26 cellular contexts compared by ENCODE assay signal in genomic region chr6:168887621-168888020, GRCh38.
A peak's percentile ranks its signal among the peaks of the same experiment; 100 is the strongest.
DNase-seq lines count a peak whose midpoint lies in the region; ATAC-seq, FAIRE-seq and TF ChIP-seq lines count a peak whose summit lies in the region.
"Had no signal": no experiment of that assay in that cellular context is flagged by ENCODE, and none has a peak within 500 bp of the region (broad histone marks: within the 10 kb centered on the region; RNA-seq: fewer than 3 reads in every experiment).

No MANE protein-coding gene starts in this region.

- no peaks in the 10 kb centered on the region for H3K79me2 ChIP-seq in neural progenitor cell (ENCODE audit: low read depth)

- H3K9me3 ChIP-seq in neural progenitor cell (ENCODE audit: low read depth), result no peaks in the 10 kb centered on the region
- no peaks in the 10 kb centered on the region for H3K9me3 ChIP-seq in pancreas
- no peaks in the 10 kb centered on the region for H3K9me3 ChIP-seq in heart right ventricle
- H3K9me3 ChIP-seq: A549; BLaER1 treated with 17β-estradiol and CSF1 and Interleukin-3, amounts not matched to agents 10 nM and 100 nM; Caco-2 had no signal

- in situ Hi-C loops in brain microvascular endothelial cell (cut with HindIII; ENCODE audit: low pct_ligation_motif_present, low sequenced_read_pairs), result no loop called here

- no peak for FAIRE-seq in pancreas (lab: Jason Lieb, UNC)
- FAIRE-seq: A549, GM12891, GM19239 had no signal

- no peaks in the 10 kb centered on the region for H3K9me3 Mint-ChIP-seq in Calu3 (ENCODE audit: low read depth, unreplicated experiment)
- H3K9me3 Mint-ChIP-seq in neural progenitor cell, result no peaks in the 10 kb centered on the region
- H3K9me3 Mint-ChIP-seq: CD4-positive, alpha-beta T cell; CD8-positive, alpha-beta T cell had no signal

- H3K36me3 ChIP-seq in neural progenitor cell (no peaks in the 10 kb centered on the region), pancreas (no peaks in the 10 kb centered on the region), brain microvascular endothelial cell (replicated peaks) (no peaks in the 10 kb centered on the region), heart right ventricle (no peaks in the 10 kb centered on the region)
- H3K36me3 ChIP-seq: BLaER1 treated with 17β-estradiol and CSF1 and Interleukin-3, amounts not matched to agents 10 nM and 100 nM had no signal

- no peaks in the 10 kb centered on the region for H3K27me3 Mint-ChIP-seq in Calu3 (ENCODE audit: unreplicated experiment)
- peaks cover 7% of the 10 kb centered on the region for H3K27me3 Mint-ChIP-seq in neural progenitor cell (ENCODE audit: insufficient read depth, low read depth)
- H3K27me3 Mint-ChIP-seq: CD4-positive, alpha-beta T cell had no signal

- H3F3A ChIP-seq in neural progenitor cell (ENCODE audit: low read depth), result no peaks in the 10 kb centered on the region

- H3K4me2 ChIP-seq in neural progenitor cell, result no peak overlapping the region
- H3K4me2 ChIP-seq: A549; BLaER1 treated with 17β-estradiol and CSF1 and Interleukin-3, amounts not matched to agents 10 nM and 100 nM had no signal

- H3K27ac ChIP-seq in neural progenitor cell (no peak overlapping the region), pancreas (peak overlapping the region in 3 of 4 donors; percentile 33 to 85 (median 84)), brain microvascular endothelial cell (no peak overlapping the region), heart right ventricle (no peak overlapping the region)
- H3K27ac ChIP-seq: 22Rv1; A549; BLaER1 treated with 17β-estradiol and CSF1 and Interleukin-3, amounts not matched to agents 10 nM and 100 nM; C4-2B had no signal

- ATAC-seq in pancreas, result no peak
- no peak for ATAC-seq in HG02973 (IDR thresholded peaks at IDR 0.05; ENCODE audit: unreplicated experiment)
- ATAC-seq in heart right ventricle, result no peak
- ATAC-seq: A549; CD8-positive, alpha-beta T cell had no signal

- H3K4me3 ChIP-seq in neural progenitor cell (no peak overlapping the region), pancreas (no peak overlapping the region), brain microvascular endothelial cell (ENCODE audit: low read depth, low read length) (no peak overlapping the region), heart right ventricle (no peak overlapping the region)
- H3K4me3 ChIP-seq: A549; BLaER1 treated with 17β-estradiol and CSF1 and Interleukin-3, amounts not matched to agents 10 nM and 100 nM had no signal

- H4K20me1 ChIP-seq in neural progenitor cell (ENCODE audit: low read depth), result no peaks in the 10 kb centered on the region

- no TSS peak for BruUV-seq in Calu3 (replicated peaks; lab: Mats Ljungman, UMichigan)

- H3K27ac Mint-ChIP-seq in Calu3 (ENCODE audit: unreplicated experiment) (peak overlapping the region; percentile 87), neural progenitor cell (peak overlapping the region; percentile 46)
- H3K27ac Mint-ChIP-seq: B cell; CD4-positive, alpha-beta T cell; CD8-positive, alpha-beta T cell had no signal

- H3K4me1 ChIP-seq in neural progenitor cell (no peaks in the 10 kb centered on the region), pancreas (no peaks in the 10 kb centered on the region), heart right ventricle (peaks cover 0 to 11% (median 0%) of the 10 kb centered on the region in 9 donors)
- H3K4me1 ChIP-seq: A549, Caco-2 had no signal

- 64 to 71% methylated on average over 10 of the region's 10 CpGs for WGBS in pancreas, 2 donors
- 91 to 92% methylated on average over 10 of the region's 10 CpGs for WGBS in heart right ventricle, 2 donors

- H2AFZ ChIP-seq in neural progenitor cell (replicated peaks), result no peak overlapping the region

- CTCF ChIA-PET in Calu3 (lab: Charles Lee), result interaction anchor here (0.7 kb wide), 1 partner anchor 282 kb away, joined by 3 read pairs; no protein-coding TSS in a partner anchor

- DNase-seq in Calu3, result no peak
- peak; percentile 45 for DNase-seq in mesenteric fat pad (ENCODE audit: low spot score)
- no peak for DNase-seq in neural progenitor cell (ENCODE audit: low spot score)
- DNase-seq in pancreas, result no peak
- no peak for DNase-seq in activated CD8-positive, alpha-beta memory T cell treated with anti-CD3 and anti-CD28 coated beads, Interleukin-2, amount 50 U/mL, for 48 hours
- DNase-seq in brain microvascular endothelial cell, result no peak
- no peak for DNase-seq in heart right ventricle
- DNase-seq: AML-193; Caco-2; CD8-positive, alpha-beta T cell; DMS 273 treated with DMSO at 0.1 percent for 48 hours; DMS153; DMS53; DMS79; DND-41; EL; GDM1 had no signal

- intact Hi-C loops in Calu3 (cut with micrococcal nuclease; ENCODE audit: unreplicated experiment), result loop anchor here (5.0 kb wide), 1 partner anchor 200 kb away; no protein-coding TSS in a partner anchor
- intact Hi-C loops in pancreas (cut with DNase I), result no loop called here
- intact Hi-C loops in heart right ventricle (cut with DNase I), result loop anchor here in 7 of 10 donors (10.0 kb wide), 4 partner anchors 273 to 743 kb away; no protein-coding TSS in a partner anchor

- H3K27me3 ChIP-seq in neural progenitor cell, result peaks cover 13% of the 10 kb centered on the region
- no peaks in the 10 kb centered on the region for H3K27me3 ChIP-seq in pancreas
- no peaks in the 10 kb centered on the region for H3K27me3 ChIP-seq in brain microvascular endothelial cell (replicated peaks)
- H3K27me3 ChIP-seq in heart right ventricle, result peaks cover 0 to 16% (median 0%) of the 10 kb centered on the region in 7 donors
- H3K27me3 ChIP-seq: BLaER1 treated with 17β-estradiol and CSF1 and Interleukin-3, amounts not matched to agents 10 nM and 100 nM had no signal

- no peak overlapping the region for H3K9ac ChIP-seq in neural progenitor cell

- H3K4me3 Mint-ChIP-seq in Calu3 (ENCODE audit: low read depth, unreplicated experiment), result peak overlapping the region; percentile 49
- H3K4me3 Mint-ChIP-seq in neural progenitor cell, result no peak overlapping the region
- H3K4me3 Mint-ChIP-seq: B cell; CD4-positive, alpha-beta T cell; CD8-positive, alpha-beta T cell had no signal

- TF ChIP-seq CTCF in Calu3 (IDR thresholded peaks at IDR 0.05; ENCODE audit: unreplicated experiment) (no peak), neural progenitor cell (IDR thresholded peaks at IDR 0.05) (no peak), pancreas (IDR thresholded peaks at IDR 0.05) (no peak), brain microvascular endothelial cell (IDR thresholded peaks at IDR 0.05; ENCODE audit: low read depth, low read length, missing control alignments) (no peak), heart right ventricle (IDR thresholded peaks at IDR 0.05) (no peak)

- H3K36me3 Mint-ChIP-seq in Calu3 (ENCODE audit: insufficient read depth, unreplicated experiment) (peaks cover 14% of the 10 kb centered on the region), neural progenitor cell (no peaks in the 10 kb centered on the region)
- H3K36me3 Mint-ChIP-seq: CD8-positive, alpha-beta T cell had no signal

- H3K4me1 Mint-ChIP-seq in Calu3 (ENCODE audit: low read depth, unreplicated experiment) (peaks cover 21% of the 10 kb centered on the region), neural progenitor cell (no peaks in the 10 kb centered on the region)

Comparison
In these comparisons a context has a peak if more than half of its experiments do, and no peak if none do; other contexts are left out.
1. H3K27ac ChIP-seq: peak in pancreas (3 of 4); none in neural progenitor cell (single experiment), brain microvascular endothelial cell (single experiment) and heart right ventricle (0 of 10).
2. intact Hi-C loops: an anchor here in Calu3 (5.0 kb wide) and heart right ventricle (10.0 kb wide); none called in pancreas.